19 cellular contexts compared by ENCODE assay signal in the genomic region with DNA sequence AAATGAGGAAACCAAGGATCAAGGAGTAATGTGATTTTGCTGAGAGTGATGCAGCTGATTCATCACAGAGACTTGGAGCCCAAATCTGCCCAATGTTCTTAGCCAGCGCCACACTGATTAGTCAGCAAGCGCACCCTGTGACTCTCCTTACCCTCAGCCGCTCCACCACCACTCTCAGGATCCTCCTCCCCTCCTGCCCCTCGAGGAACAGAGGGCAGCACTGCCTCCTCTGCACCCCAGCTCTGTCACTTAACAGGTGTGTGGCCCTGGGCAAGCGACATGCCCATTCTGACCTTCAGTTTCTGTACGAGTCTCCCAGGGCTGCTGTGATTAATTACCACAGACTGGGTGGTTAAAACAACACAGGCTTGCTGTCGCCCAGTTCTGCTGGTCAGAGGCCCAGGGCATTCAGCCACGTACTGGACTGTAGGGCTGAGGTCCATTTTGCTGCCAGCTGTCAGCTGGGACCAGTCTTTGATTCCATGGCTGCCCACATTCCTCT. TPM values are rescaled to one million over a fixed set of nuclear protein-coding genes. Genes with fewer than 3 reads are reported as not detected.
DNase-seq lines count a peak whose midpoint lies in the region; ATAC-seq and TF ChIP-seq lines count a peak whose summit lies in the region.
"Had no signal": no experiment of that assay in that cellular context is flagged by ENCODE, and none has a peak within 500 bp of the region (broad histone marks: within the 10 kb centered on the region; RNA-seq: fewer than 3 reads in every experiment).

No MANE protein-coding gene starts in this region.

- no peak for TF ChIP-seq POLR2A in prostate gland (IDR thresholded peaks at IDR 0.05)

- H3K4me1 ChIP-seq in thoracic aorta (ENCODE audit: control insufficient read depth in 1 of 2, low read depth in 2 of 2) = peaks cover 5 to 29% of the 10 kb centered on the region in 2 donors
- no peaks in the 10 kb centered on the region for H3K4me1 ChIP-seq in prostate gland (replicated peaks)

- DNase-seq in activated CD4-positive, alpha-beta T cell treated with anti-CD3 and anti-CD28 coated beads, Interleukin-2, amount 10 ng/mL, durations not matched to agents 24 days and 14 days = peak; percentile 37
- DNase-seq in activated CD4-positive, alpha-beta T cell treated with anti-CD3 and anti-CD28 coated beads, Interleukin-2, amount 50 U/mL, for 1 hour = no peak
- DNase-seq in amniotic stem cell (lab: John Stamatoyannopoulos, UW) (peak; percentile 44), fibroblast of the conjunctiva (ENCODE audit: low read depth) (peak; percentile 23), thoracic aorta (ENCODE audit: low spot score) (no peak), NCI-H510A (lab: John Stamatoyannopoulos, UW) (no peak), prostate gland (ENCODE audit: low spot score) (no peak)
- DNase-seq: activated CD4-positive, alpha-beta T cell treated with anti-CD3 and anti-CD28 coated beads for 36 hours; anterior cingulate cortex; COR-L47; effector CD8-positive, alpha-beta T cell; KBM-7; left cardiac atrium; NCI-H510A treated with DMSO at 0.1 percent for 48 hours; stimulated activated CD4-positive, alpha-beta T cell treated with anti-CD3 and anti-CD28 coated beads, Interleukin-2, amount 100 ng/mL, for 48 hours; T-helper 17 cell had no signal

- intact Hi-C loops in activated CD4-positive, alpha-beta T cell treated with anti-CD3 and anti-CD28 coated beads, Interleukin-2, amount 10 ng/mL, durations not matched to agents 24 days and 14 days (cut with micrococcal nuclease) = no loop called here
- intact Hi-C loops in prostate gland (cut with DNase I) = no loop called here

- H3K4me3 ChIP-seq in thoracic aorta = no peak overlapping the region
- H3K4me3 ChIP-seq in prostate gland = no peak overlapping the region

- H3K27ac Mint-ChIP-seq in activated CD4-positive, alpha-beta T cell treated with anti-CD3 and anti-CD28 coated beads, Interleukin-2, amount 10 ng/mL, durations not matched to agents 24 days and 14 days = no peak overlapping the region
- H3K27ac Mint-ChIP-seq: activated CD4-positive, alpha-beta T cell treated with anti-CD3 and anti-CD28 coated beads for 36 hours; activated T-helper 1 cell treated with anti-CD3 and anti-CD28 coated beads, Interleukin-12 subunit alpha, Interleukin-12 subunit beta, Interleukin-2, Interleukin-4 antibody, amounts not matched to agents 30 ng/mL and 10 ng/mL and 1 ng/mL, durations not matched to agents 14 hours and 24 hours and 36 hours; T-helper 17 cell had no signal

- WGBS in prostate gland = 58% methylated on average over 7 of the region's 8 CpGs

- H3K9me3 ChIP-seq in thoracic aorta (no peaks in the 10 kb centered on the region), prostate gland (no peaks in the 10 kb centered on the region)

- H3K9me3 Mint-ChIP-seq in activated CD4-positive, alpha-beta T cell treated with anti-CD3 and anti-CD28 coated beads, Interleukin-2, amount 10 ng/mL, durations not matched to agents 24 days and 14 days = peaks cover 5% of the 10 kb centered on the region
- H3K9me3 Mint-ChIP-seq: activated T-helper 1 cell treated with anti-CD3 and anti-CD28 coated beads, Interleukin-12 subunit alpha, Interleukin-12 subunit beta, Interleukin-2, Interleukin-4 antibody, amounts not matched to agents 30 ng/mL and 10 ng/mL and 1 ng/mL, durations not matched to agents 14 hours and 24 hours and 36 hours had no signal

- H3K36me3 ChIP-seq in thoracic aorta (no peaks in the 10 kb centered on the region), prostate gland (no peaks in the 10 kb centered on the region)

- ATAC-seq in thoracic aorta (ENCODE audit: insufficient number of reproducible peaks, low FRiP score, low read depth) = peak; percentile 45
- no peak for ATAC-seq in HG02938 (IDR thresholded peaks at IDR 0.05; ENCODE audit: unreplicated experiment)
- ATAC-seq: activated CD4-positive, alpha-beta T cell treated with anti-CD3 and anti-CD28 coated beads for 36 hours; left cardiac atrium; T-helper 17 cell had no signal

- H3K4me1 Mint-ChIP-seq in activated CD4-positive, alpha-beta T cell treated with anti-CD3 and anti-CD28 coated beads, Interleukin-2, amount 10 ng/mL, durations not matched to agents 24 days and 14 days = no peaks in the 10 kb centered on the region
- H3K4me1 Mint-ChIP-seq: activated CD4-positive, alpha-beta T cell treated with anti-CD3 and anti-CD28 coated beads for 36 hours; T-helper 17 cell had no signal

- H3K27me3 ChIP-seq in thoracic aorta (replicated peaks; ENCODE audit: insufficient read depth) = no peaks in the 10 kb centered on the region
- H3K27me3 ChIP-seq in prostate gland (replicated peaks; ENCODE audit: insufficient read depth) = no peaks in the 10 kb centered on the region

- H3K27me3 Mint-ChIP-seq in activated CD4-positive, alpha-beta T cell treated with anti-CD3 and anti-CD28 coated beads, Interleukin-2, amount 10 ng/mL, durations not matched to agents 24 days and 14 days = peaks cover 18% of the 10 kb centered on the region

- TF ChIP-seq CTCF in thoracic aorta (IDR thresholded peaks at IDR 0.05) (no peak), prostate gland (IDR thresholded peaks at IDR 0.05) (no peak)

- peak overlapping the region in 1 of 2 donors; percentile 69 for H3K27ac ChIP-seq in thoracic aorta
- no peak overlapping the region for H3K27ac ChIP-seq in prostate gland
- H3K27ac ChIP-seq: 22Rv1 had no signal

- H3K36me3 Mint-ChIP-seq in activated CD4-positive, alpha-beta T cell treated with anti-CD3 and anti-CD28 coated beads, Interleukin-2, amount 10 ng/mL, durations not matched to agents 24 days and 14 days (ENCODE audit: low read depth) = no peaks in the 10 kb centered on the region

- no peak overlapping the region for H3K4me3 Mint-ChIP-seq in activated CD4-positive, alpha-beta T cell treated with anti-CD3 and anti-CD28 coated beads, Interleukin-2, amount 10 ng/mL, durations not matched to agents 24 days and 14 days
- H3K4me3 Mint-ChIP-seq: activated CD4-positive, alpha-beta T cell treated with anti-CD3 and anti-CD28 coated beads for 36 hours; activated T-helper 1 cell treated with anti-CD3 and anti-CD28 coated beads, Interleukin-12 subunit alpha, Interleukin-12 subunit beta, Interleukin-2, Interleukin-4 antibody, amounts not matched to agents 30 ng/mL and 10 ng/mL and 1 ng/mL, durations not matched to agents 14 hours and 24 hours and 36 hours; T-helper 17 cell had no signal

RNA-seq across cellular contexts. Expression of a gene that starts 36.1 kb away (rescaled TPM):
- 0.42 and 0.52 TPM in 2 replicates for total RNA-seq in activated CD4-positive, alpha-beta T cell treated with anti-CD3 and anti-CD28 coated beads, Interleukin-2, amount 10 ng/mL, durations not matched to agents 24 days and 14 days
- total RNA-seq in thoracic aorta (10 to 100 TPM; 17.7 to 48.3 TPM), prostate gland (1 to 10 TPM in 1 of 2 donors, under 1 TPM in 1; 0.50 to 5.9 TPM)
- total RNA-seq: T-helper 17 cell had no signal

Comparison
In these comparisons a context has a peak if more than half of its experiments do, and no peak if none do; other contexts are left out.
1. DNase-seq: peak in activated CD4-positive, alpha-beta T cell treated with anti-CD3 and anti-CD28 coated beads, Interleukin-2, amount 10 ng/mL, durations not matched to agents 24 days and 14 days (single experiment), amniotic stem cell (single experiment) and fibroblast of the conjunctiva (single experiment); none in activated CD4-positive, alpha-beta T cell treated with anti-CD3 and anti-CD28 coated beads, Interleukin-2, amount 50 U/mL, for 1 hour (single experiment), thoracic aorta (single experiment), NCI-H510A (single experiment) and prostate gland (single experiment).